ENCODE assay signal across 19 cellular contexts in genomic region chr2:127541849-127542630, GRCh38. TPM values are rescaled to one million over a fixed set of nuclear protein-coding genes. Genes with fewer than 3 reads are reported as not detected.
DNase-seq lines count a peak whose midpoint lies in the region; ATAC-seq, FAIRE-seq and TF ChIP-seq lines count a peak whose summit lies in the region.
"Had no signal": no experiment of that assay in that cellular context is flagged by ENCODE, and none has a peak within 500 bp of the region (broad histone marks: within the 10 kb centered on the region; RNA-seq: fewer than 3 reads in every experiment).

No MANE protein-coding gene starts in this region.

- H3K27ac ChIP-seq in A549 (no peak overlapping the region; a peak in 1 of 6 replicates), DND-41 (ENCODE audit: low read length) (no peak overlapping the region), Panc1 (ENCODE audit: low read length) (no peak overlapping the region)
- H3K27ac ChIP-seq: adrenal gland, cardiac muscle cell, dorsolateral prefrontal cortex, suprapubic skin had no signal

- no peak for TF ChIP-seq POLR2A in A549 (IDR thresholded peaks at IDR 0.05; ENCODE audit: low read length)

- in situ Hi-C loops in Panc1 (cut with HindIII; ENCODE audit: low pct_unique_long_range_greater_than_20kb, low sequenced_read_pairs) = no loop called here

- TF ChIP-seq RAD21 in A549 (conservative IDR thresholded peaks at IDR 0.05 in 1 of 2, IDR thresholded peaks at IDR 0.05 in 1 of 2) = no peak

- H3K9me3 ChIP-seq in A549 = peaks cover under 1% of the 10 kb centered on the region; the same call in 1 of the 3 replicates
- no peaks in the 10 kb centered on the region for H3K9me3 ChIP-seq in DND-41 (ENCODE audit: insufficient read depth, low read length, severe bottlenecking)
- H3K9me3 ChIP-seq in Panc1 (ENCODE audit: control insufficient read depth, insufficient read depth, low read depth, low read length) = no peaks in the 10 kb centered on the region
- H3K9me3 ChIP-seq: adrenal gland, suprapubic skin had no signal

- H3K4me3 ChIP-seq in A549 (no peak overlapping the region), DND-41 (ENCODE audit: low read depth in 1 of 2, low read length in 2 of 2) (no peak overlapping the region), Panc1 (ENCODE audit: low read depth in 2 of 2, low read length in 2 of 2) (no peak overlapping the region)
- H3K4me3 ChIP-seq: adrenal gland, cardiac muscle cell, dorsolateral prefrontal cortex, suprapubic skin had no signal

- no peak for TF ChIP-seq EP300 in A549 (IDR thresholded peaks at IDR 0.05)

- H3K79me2 ChIP-seq in DND-41 (ENCODE audit: insufficient read depth, low read length) = no peaks in the 10 kb centered on the region

- peak; percentile 27 to 52; a peak in 3 of 6 replicates for ATAC-seq in A549
- peak; percentile 52; the same call in 2 of the 3 replicates for ATAC-seq in DND-41 (ENCODE audit: insufficient read depth, low read depth)
- peak; percentile 39; the same call in 1 of the 2 replicates for ATAC-seq in Panc1
- peak; percentile 43 for ATAC-seq in left colon

- H3K4me2 ChIP-seq in A549 (no peak overlapping the region), DND-41 (ENCODE audit: insufficient read depth, low read length) (no peak overlapping the region)

- no peak for DNase-seq in A549 (ENCODE audit: low read depth in 1 of 2, low spot score in 1 of 2)
- DNase-seq in DND-41 = no peak
- DNase-seq in Panc1 (ENCODE audit: low read depth, low spot score) = no peak
- DNase-seq in left colon = no peak
- DNase-seq in A172 (ENCODE audit: low spot score) = no peak
- DNase-seq in NCI-H1417 treated with DMSO at 0.1 percent for 48 hours (lab: John Stamatoyannopoulos, UW) = no peak
- DNase-seq in NOMO-1 treated with dmso at 0.1 percent for 144 hours (lab: John Stamatoyannopoulos, UW; ENCODE audit: unreplicated experiment) = no peak
- DNase-seq in hepatic stellate cell (ENCODE audit: low spot score) = no peak
- DNase-seq: activated CD4-positive, alpha-beta T cell treated with anti-CD3 and anti-CD28 coated beads, Interleukin-2, amount 10 ng/mL, durations not matched to agents 7 days and 5 days; activated CD8-positive, alpha-beta memory T cell treated with anti-CD3 and anti-CD28 coated beads, Interleukin-2, amount 50 U/mL, for 48 hours; activated gamma-delta T cell; adrenal gland; dorsolateral prefrontal cortex; NCI-H1694; NCI-H226 had no signal

- H3K4me1 ChIP-seq in A549 (peaks cover 8% of the 10 kb centered on the region; the same call in 1 of the 3 replicates), DND-41 (ENCODE audit: insufficient read depth, low read length) (no peaks in the 10 kb centered on the region), Panc1 (ENCODE audit: control insufficient read depth, insufficient read depth, low read length) (no peaks in the 10 kb centered on the region)
- H3K4me1 ChIP-seq: adrenal gland, suprapubic skin had no signal

- H3K36me3 ChIP-seq in DND-41 (ENCODE audit: insufficient read depth, low read length) (no peaks in the 10 kb centered on the region), Panc1 (ENCODE audit: control insufficient read depth, insufficient read depth, low read length) (no peaks in the 10 kb centered on the region)
- H3K36me3 ChIP-seq: adrenal gland, cardiac muscle cell, suprapubic skin had no signal

- WGBS in A549 (ENCODE audit: missing lambda C conversion rate) = 91% methylated on average over 7 of the region's 9 CpGs

- H4K20me1 ChIP-seq in DND-41 (ENCODE audit: insufficient read depth, low read length) = no peaks in the 10 kb centered on the region

- H3K27me3 ChIP-seq in DND-41 (ENCODE audit: insufficient read depth, low read length, poor library complexity) = no peaks in the 10 kb centered on the region
- no peaks in the 10 kb centered on the region for H3K27me3 ChIP-seq in Panc1 (ENCODE audit: control insufficient read depth, insufficient read depth, low read length)
- H3K27me3 ChIP-seq: adrenal gland, dorsolateral prefrontal cortex, suprapubic skin had no signal

- H3K9ac ChIP-seq in DND-41 (ENCODE audit: low read depth, low read length) = no peak overlapping the region

- TF ChIP-seq CTCF in A549 (IDR thresholded peaks at IDR 0.05) (no peak), DND-41 (IDR thresholded peaks at IDR 0.05; ENCODE audit: borderline replicate concordance, extremely low read depth, low read length, poor library complexity, severe bottlenecking) (no peak), Panc1 (IDR thresholded peaks at IDR 0.05) (no peak)

- CTCF ChIA-PET in A549 (lab: Yijun Ruan, JAX) (interaction anchor here (1.0 to 1.7 kb wide), 2 partner anchors 38 to 49 kb away, joined by 3 to 4 read pairs; no protein-coding TSS in a partner anchor), Panc1 (lab: Charles Lee) (no interaction called here)

- H2AFZ ChIP-seq in DND-41 (ENCODE audit: low read depth, low read length) = no peak overlapping the region

- POLR2A ChIA-PET in A549 (lab: Yijun Ruan, JAX) = no interaction called here
- POLR2A ChIA-PET in Panc1 (lab: Charles Lee) = no interaction called here

- intact Hi-C loops in Panc1 (cut with micrococcal nuclease; ENCODE audit: unreplicated experiment) (no loop called here), left colon (cut with DNase I, micrococcal nuclease) (no loop called here)

- no peak for FAIRE-seq in A549 (lab: Jason Lieb, UNC)
- FAIRE-seq: H1 had no signal

- BruUV-seq in Panc1 (replicated peaks; lab: Mats Ljungman, UMichigan) = no TSS peak

TF ChIP-seq in A549, 52 proteins besides CTCF, POLR2A, EP300 and RAD21:
- TF ChIP-seq MYC (IDR thresholded peaks at IDR 0.05; ENCODE audit: borderline replicate concordance, low read length) (no peak), ESRRA (IDR thresholded peaks at IDR 0.05; ENCODE audit: borderline replicate concordance, low read length) (no peak), RCOR1 (IDR thresholded peaks at IDR 0.05; ENCODE audit: low read depth, low read length) (no peak), ZNF302 (CRISPR knock-in tag; IDR thresholded peaks at IDR 0.05) (no peak), SREBF2 (IDR thresholded peaks at IDR 0.05) (no peak), ZC3H11A (IDR thresholded peaks at IDR 0.05) (no peak), NFE2L2 (conservative IDR thresholded peaks at IDR 0.05; ENCODE audit: low read length) (no peak), E2F6 (IDR thresholded peaks at IDR 0.05; ENCODE audit: borderline replicate concordance, low read depth) (no peak), TFCP2L1 (CRISPR knock-in tag; IDR thresholded peaks at IDR 0.05) (no peak), ZSCAN20 (CRISPR knock-in tag; IDR thresholded peaks at IDR 0.05) (no peak), CEBPB (IDR thresholded peaks at IDR 0.05) (no peak)

RNA-seq across cellular contexts. Expression of gene MYO7B, which starts 6.6 kb away (rescaled TPM):
- 0.09 and 0.15 TPM in 2 replicates for polyA plus RNA-seq in A549 (2011; rRNA removed)
- polyA plus RNA-seq in A549 (2012; cell fraction: cytosol; rRNA removed) = 0.03 and 0.09 TPM in 2 replicates
- polyA plus RNA-seq in A549 (2012; cell fraction: nucleus; rRNA removed) = 0.39 and 0.41 TPM in 2 replicates
- polyA plus RNA-seq in A549 (2017; fragmentation: RNase III; extraction: RNeasy Plus Mini Kit Qiagen cat#74134 plus additional on column Dnase treatment) = 0.04 to 0.08 TPM (median 0.08 TPM) in 3 replicates
- 0.15 and 0.50 TPM in 2 replicates for polyA minus RNA-seq in A549 (2011; rRNA and poly(A)+ RNA removed)
- 0.15 TPM for total RNA-seq in Panc1 (2021; ENCODE audit: unreplicated experiment)
- 0.12 TPM for polyA plus RNA-seq in Panc1 (2012; ENCODE audit: insufficient read length)
- 100 to 1,000 TPM; 244 to 262 TPM for total RNA-seq in left colon
- total RNA-seq in A172 (2014; rRNA removed; shearing (Covaris generic)) = 1.6 and 6.1 TPM in 2 replicates
- total RNA-seq: epithelial cell of proximal tubule, H1 had no signal
- polyA plus RNA-seq: H1 had no signal

RNA-seq across cellular contexts. Expression of gene IWS1, which starts 15.8 kb away (rescaled TPM):
- polyA plus RNA-seq in A549 (2011; rRNA removed) = 57.2 and 69.1 TPM in 2 replicates
- 20.6 and 23.6 TPM in 2 replicates for polyA plus RNA-seq in A549 (2012; cell fraction: cytosol; rRNA removed)
- 14.8 and 17.0 TPM in 2 replicates for polyA plus RNA-seq in A549 (2012; cell fraction: nucleus; rRNA removed)
- 56.6 to 64.3 TPM (median 58.2 TPM) in 3 replicates for polyA plus RNA-seq in A549 (2017; fragmentation: RNase III; extraction: RNeasy Plus Mini Kit Qiagen cat#74134 plus additional on column Dnase treatment)
- 16.8 and 24.3 TPM in 2 replicates for polyA minus RNA-seq in A549 (2011; rRNA and poly(A)+ RNA removed)
- total RNA-seq in Panc1 (2021; ENCODE audit: unreplicated experiment) = 48.6 TPM
- 42.4 TPM for polyA plus RNA-seq in Panc1 (2012; ENCODE audit: insufficient read length)
- 10 to 100 TPM; 32.9 to 39.5 TPM for total RNA-seq in left colon
- 56.2 and 72.9 TPM in 2 replicates for total RNA-seq in A172 (2014; rRNA removed; shearing (Covaris generic))

Comparison
In these comparisons a context has a peak if more than half of its experiments do, and no peak if none do; other contexts are left out.
1. RNA of gene MYO7B, which starts 6.6 kb away (total RNA-seq): 244 to 262 TPM in left colon; 1.6 to 6.1 TPM in A172 and 0.15 TPM in Panc1 (single experiment); every median in the first group is over 10 times any median in the second.
2. Peak in every context shown above with its lines, with median percentiles within 50 percentile points of each other: ATAC-seq.